Comparison of ENCODE assay signal across 27 cellular contexts in genomic region chr4:127219247-127219646, GRCh38.
"Had no signal": no experiment of that assay in that cellular context is flagged by ENCODE, and none has a peak within 500 bp of the region (broad histone marks: within the 10 kb centered on the region; RNA-seq: fewer than 3 reads in every experiment).

No MANE protein-coding gene starts in this region.

- H3K27ac ChIP-seq: body of pancreas, breast epithelium, SK-N-MC, WERI-Rb-1 had no signal

- H3K36me3 ChIP-seq: breast epithelium, WERI-Rb-1 had no signal

- H3K36me3 Mint-ChIP-seq: activated naive CD8-positive, alpha-beta T cell treated with anti-CD3 and anti-CD28 coated beads for 36 hours had no signal

- H3K9me3 ChIP-seq: body of pancreas, breast epithelium had no signal

- H3K27me3 Mint-ChIP-seq: activated CD8-positive, alpha-beta T cell treated with anti-CD3 and anti-CD28 coated beads for 36 hours; activated naive CD8-positive, alpha-beta T cell treated with anti-CD3 and anti-CD28 coated beads for 36 hours; activated T-helper 17 cell treated with anti-CD3 and anti-CD28 coated beads, Interleukin-2, amount 50 U/mL, for 72 hours had no signal

- H3K4me1 ChIP-seq: body of pancreas, breast epithelium had no signal

- H3K4me3 ChIP-seq: body of pancreas, breast epithelium, K562, SK-N-MC had no signal

- H3K27ac Mint-ChIP-seq: activated CD8-positive, alpha-beta T cell treated with anti-CD3 and anti-CD28 coated beads for 36 hours; activated naive CD8-positive, alpha-beta T cell treated with anti-CD3 and anti-CD28 coated beads for 36 hours; activated T-cell treated with anti-CD3 and anti-CD28 coated beads, Interleukin-2, amount 50 U/mL, for 72 hours; activated T-helper 17 cell treated with anti-CD3 and anti-CD28 coated beads, Interleukin-2, amount 50 U/mL, for 72 hours had no signal

- ATAC-seq: activated CD8-positive, alpha-beta T cell treated with anti-CD3 and anti-CD28 coated beads for 36 hours; activated T-cell treated with anti-CD3 and anti-CD28 coated beads, Interleukin-2, amount 50 U/mL, for 72 hours; activated T-helper 17 cell treated with anti-CD3 and anti-CD28 coated beads, Interleukin-2, amount 50 U/mL, for 72 hours; body of pancreas; K562 had no signal

- H3K27me3 ChIP-seq: body of pancreas, breast epithelium had no signal

- H3K4me1 Mint-ChIP-seq: activated naive CD8-positive, alpha-beta T cell treated with anti-CD3 and anti-CD28 coated beads for 36 hours; activated T-helper 17 cell treated with anti-CD3 and anti-CD28 coated beads, Interleukin-2, amount 50 U/mL, for 72 hours had no signal

- DNase-seq: activated CD4-positive, alpha-beta T cell treated with anti-CD3 and anti-CD28 coated beads for 1 hour; activated CD4-positive, alpha-beta T cell treated with anti-CD3 and anti-CD28 coated beads for 48 hours; activated CD4-positive, alpha-beta T cell treated with anti-CD3 and anti-CD28 coated beads, Interleukin-2, amount 50 U/mL, for 4 hours; activated CD4-positive, CD25-positive, alpha-beta regulatory T cell; activated CD8-positive, alpha-beta T cell treated with anti-CD3 and anti-CD28 coated beads for 36 hours; activated effector memory CD4-positive, alpha-beta T cell treated with anti-CD3 and anti-CD28 coated beads, Interleukin-2, amount 50 U/mL, for 16 hours; activated naive CD4-positive, alpha-beta T cell; activated naive CD4-positive, alpha-beta T cell treated with anti-CD3 and anti-CD28 coated beads, Interleukin-2, amount 50 U/mL, for 16 hours; activated naive CD8-positive, alpha-beta T cell treated with anti-CD3 and anti-CD28 coated beads for 36 hours; activated T-cell treated with anti-CD3 and anti-CD28 coated beads, Interleukin-2, amount 50 U/mL, for 1 hour; activated T-cell treated with anti-CD3 and anti-CD28 coated beads, Interleukin-2, amount 50 U/mL, for 72 hours; body of pancreas; NCI-H1092 treated with DMSO at 0.1 percent for 48 hours; NCI-H1417; NCI-H146; NCI-H187; NCI-H2029 treated with DMSO at 0.1 percent for 48 hours; NCI-H2171 treated with DMSO at 0.1 percent for 48 hours; NCI-H226; NCI-H524 treated with DMSO at 0.1 percent for 48 hours; Right ventricle myocardium superior; T1000; WERI-Rb-1 had no signal

- H3K4me3 Mint-ChIP-seq: activated CD8-positive, alpha-beta T cell treated with anti-CD3 and anti-CD28 coated beads for 36 hours; activated naive CD8-positive, alpha-beta T cell treated with anti-CD3 and anti-CD28 coated beads for 36 hours; activated T-cell treated with anti-CD3 and anti-CD28 coated beads, Interleukin-2, amount 50 U/mL, for 72 hours; activated T-helper 17 cell treated with anti-CD3 and anti-CD28 coated beads, Interleukin-2, amount 50 U/mL, for 72 hours had no signal
